ENCODE assay signal across 11 cellular contexts in genomic region chr9:13665418-13666066, GRCh38.
A peak's percentile ranks its signal among the peaks of the same experiment; 100 is the strongest.
DNase-seq lines count a peak whose midpoint lies in the region; ATAC-seq, FAIRE-seq and TF ChIP-seq lines count a peak whose summit lies in the region.
"Had no signal": no experiment of that assay in that cellular context is flagged by ENCODE, and none has a peak within 500 bp of the region (broad histone marks: within the 10 kb centered on the region; RNA-seq: fewer than 3 reads in every experiment).

No MANE protein-coding gene starts in this region.

- BruUV-seq in endothelial cell of umbilical vein (replicated peaks; lab: Mats Ljungman, UMichigan) = no TSS peak

- no peak overlapping the region for H3K4me2 ChIP-seq in endothelial cell of umbilical vein (ENCODE audit: insufficient read depth, low read length)

- no peak for DNase-seq in Right ventricle myocardium inferior (ENCODE audit: missing footprints)
- DNase-seq in left cardiac atrium = no peak
- peak; percentile 27 for DNase-seq in NCI-H774 (lab: John Stamatoyannopoulos, UW)
- DNase-seq in endothelial cell of umbilical vein (ENCODE audit: low read depth, low spot score) = no peak
- peak; percentile 25 for DNase-seq in stromal cell of bone marrow (ENCODE audit: low read depth)
- DNase-seq in T-helper 2 cell treated with Interferon-gamma antibody and Interleukin-4, amounts not matched to agents 5 μg/mL and 100 μg/mL, for 36 hours (ENCODE audit: low spot score) = no peak
- DNase-seq in GM12891 (ENCODE audit: insufficient read length, low spot score) = no peak
- no peak for DNase-seq in effector CD8-positive, alpha-beta T cell (lab: John Stamatoyannopoulos, UW)
- DNase-seq: Kasumi-1, WERI-Rb-1 had no signal

- H4K20me1 ChIP-seq in endothelial cell of umbilical vein (replicated peaks; ENCODE audit: control insufficient read depth, extremely low read depth, insufficient read depth, low read length) = no peaks in the 10 kb centered on the region

- H3K27me3 Mint-ChIP-seq in T-helper 2 cell treated with Interferon-gamma antibody and Interleukin-4, amounts not matched to agents 5 μg/mL and 100 μg/mL, for 36 hours (ENCODE audit: low read depth) = no peaks in the 10 kb centered on the region

- no peak overlapping the region for H3K4me3 ChIP-seq in endothelial cell of umbilical vein (replicated peaks in 1 of 3; ENCODE audit: insufficient read depth in 1 of 3, low read depth in 1 of 3, low read length in 3 of 3)
- H3K4me3 ChIP-seq: tibial nerve had no signal

- H3K9me1 ChIP-seq in endothelial cell of umbilical vein (replicated peaks; ENCODE audit: control insufficient read depth, extremely low read depth, insufficient read depth, low read length) = no peaks in the 10 kb centered on the region

- H3K27ac Mint-ChIP-seq in T-helper 2 cell treated with Interferon-gamma antibody and Interleukin-4, amounts not matched to agents 5 μg/mL and 100 μg/mL, for 36 hours = no peak overlapping the region

- no peak for TF ChIP-seq POLR2A in endothelial cell of umbilical vein (IDR thresholded peaks at IDR 0.05; ENCODE audit: low read depth, low read length)
- no peak for TF ChIP-seq POLR2A in GM12891 (IDR thresholded peaks at IDR 0.05; ENCODE audit: low read depth, low read length)

- H3K36me3 Mint-ChIP-seq in T-helper 2 cell treated with Interferon-gamma antibody and Interleukin-4, amounts not matched to agents 5 μg/mL and 100 μg/mL, for 36 hours (ENCODE audit: low read depth) = no peaks in the 10 kb centered on the region

- CTCF ChIA-PET in endothelial cell of umbilical vein (lab: Charles Lee) = interaction anchor here (0.6 to 0.8 kb wide), 2 partner anchors 13 to 23 kb away, joined by 3 read pairs; no protein-coding TSS in a partner anchor

- H3K4me3 Mint-ChIP-seq in T-helper 2 cell treated with Interferon-gamma antibody and Interleukin-4, amounts not matched to agents 5 μg/mL and 100 μg/mL, for 36 hours = no peak overlapping the region

- H3K9me3 Mint-ChIP-seq in T-helper 2 cell treated with Interferon-gamma antibody and Interleukin-4, amounts not matched to agents 5 μg/mL and 100 μg/mL, for 36 hours = peaks cover 21% of the 10 kb centered on the region

- H3K9me3 ChIP-seq in endothelial cell of umbilical vein (replicated peaks; ENCODE audit: control insufficient read depth, insufficient read depth, low read length) = no peaks in the 10 kb centered on the region

- no peaks in the 10 kb centered on the region for H3K36me3 ChIP-seq in endothelial cell of umbilical vein (ENCODE audit: control insufficient read depth in 2 of 2, extremely low read depth in 1 of 2, insufficient read depth in 2 of 2, low read length in 2 of 2)
- H3K36me3 ChIP-seq: tibial nerve, WERI-Rb-1 had no signal

- dilution Hi-C loops in endothelial cell of umbilical vein (cut with MboI; ENCODE audit: extremely low pct_ligation_motif_present, low sequenced_read_pairs) = no loop called here

- no peak overlapping the region for H3K9ac ChIP-seq in endothelial cell of umbilical vein (replicated peaks; ENCODE audit: extremely low read depth, insufficient read depth, low read length)

- H3K27ac ChIP-seq in endothelial cell of umbilical vein (ENCODE audit: insufficient read depth, low read depth, low read length) = no peak overlapping the region
- H3K27ac ChIP-seq: tibial nerve, WERI-Rb-1 had no signal

- POLR2A ChIA-PET in endothelial cell of umbilical vein (lab: Charles Lee) = no interaction called here

- H3K79me2 ChIP-seq in endothelial cell of umbilical vein (ENCODE audit: control insufficient read depth, insufficient read depth, low read length) = no peaks in the 10 kb centered on the region

- H3K27me3 ChIP-seq in endothelial cell of umbilical vein (ENCODE audit: control insufficient read depth in 2 of 2, insufficient read depth in 2 of 2, low read length in 2 of 2) = no peaks in the 10 kb centered on the region
- H3K27me3 ChIP-seq: tibial nerve had no signal

- H3K4me1 Mint-ChIP-seq in T-helper 2 cell treated with Interferon-gamma antibody and Interleukin-4, amounts not matched to agents 5 μg/mL and 100 μg/mL, for 36 hours (ENCODE audit: low read depth) = no peaks in the 10 kb centered on the region

- ATAC-seq in Right ventricle myocardium inferior = peak; percentile 10
- ATAC-seq in left cardiac atrium = no peak

- H2AFZ ChIP-seq in endothelial cell of umbilical vein (ENCODE audit: low read depth, low read length) = peak overlapping the region; percentile 14

- no peaks in the 10 kb centered on the region for H3K4me1 ChIP-seq in endothelial cell of umbilical vein (ENCODE audit: control insufficient read depth, extremely low read depth, insufficient read depth, low read length)

- FAIRE-seq in endothelial cell of umbilical vein (lab: Jason Lieb, UNC) = no peak
- no peak for FAIRE-seq in GM12891 (lab: Jason Lieb, UNC)

- no peak for TF ChIP-seq CTCF in endothelial cell of umbilical vein (IDR thresholded peaks at IDR 0.05; ENCODE audit: extremely low read depth in 1 of 2, insufficient read depth in 1 of 2, low read depth in 1 of 2, low read length in 2 of 2)

- intact Hi-C loops in Right ventricle myocardium inferior (cut with DNase I) (no loop called here), left cardiac atrium (cut with DNase I) (no loop called here), endothelial cell of umbilical vein (cut with micrococcal nuclease) (no loop called here)

TF ChIP-seq in endothelial cell of umbilical vein, 7 proteins besides CTCF, POLR2A, EP300 and RAD21:
- TF ChIP-seq POLR2AphosphoS5 (IDR thresholded peaks at IDR 0.05; ENCODE audit: insufficient read depth, low read depth, low read length) (no peak), GATA2 (IDR thresholded peaks at IDR 0.05; ENCODE audit: insufficient read depth, insufficient read length, low read depth, low read length) (no peak), MYC (IDR thresholded peaks at IDR 0.05; ENCODE audit: low read depth, low read length) (no peak), JUN (IDR thresholded peaks at IDR 0.05; ENCODE audit: borderline replicate concordance, insufficient read depth, insufficient read length, low read depth) (no peak), FOS (IDR thresholded peaks at IDR 0.05; ENCODE audit: borderline replicate concordance, insufficient read depth, low read length) (no peak), MAX (IDR thresholded peaks at IDR 0.05; ENCODE audit: insufficient read depth, insufficient read length) (no peak), EZH2 (IDR thresholded peaks at IDR 0.05; ENCODE audit: borderline replicate concordance, low read depth, low read length, severe bottlenecking) (no peak)

TF ChIP-seq in GM12891, 5 proteins besides CTCF, POLR2A, EP300 and RAD21:
- no peak for TF ChIP-seq SPI1 (IDR thresholded peaks at IDR 0.05; ENCODE audit: low read depth, low read length)
- TF ChIP-seq TAF1 (IDR thresholded peaks at IDR 0.05; ENCODE audit: low read depth, low read length) = no peak
- TF ChIP-seq POLR2AphosphoS5 (IDR thresholded peaks at IDR 0.05; ENCODE audit: low read depth, low read length) = no peak
- no peak for TF ChIP-seq PAX5 (IDR thresholded peaks at IDR 0.05; ENCODE audit: insufficient read depth, low read length, severe bottlenecking)
- no peak for TF ChIP-seq POU2F2 (IDR thresholded peaks at IDR 0.05; ENCODE audit: low read depth, low read length)

Comparison
In these comparisons a context has a peak if more than half of its experiments do, and no peak if none do; other contexts are left out.
1. DNase-seq: peak in NCI-H774 (single experiment) and stromal cell of bone marrow (single experiment); none in Right ventricle myocardium inferior (single experiment), left cardiac atrium (single experiment), endothelial cell of umbilical vein (single experiment), T-helper 2 cell treated with Interferon-gamma antibody and Interleukin-4, amounts not matched to agents 5 μg/mL and 100 μg/mL, for 36 hours (single experiment), GM12891 (single experiment) and effector CD8-positive, alpha-beta T cell (single experiment).